Comparison of ENCODE assay signal across 8 cellular contexts in the genomic region with DNA sequence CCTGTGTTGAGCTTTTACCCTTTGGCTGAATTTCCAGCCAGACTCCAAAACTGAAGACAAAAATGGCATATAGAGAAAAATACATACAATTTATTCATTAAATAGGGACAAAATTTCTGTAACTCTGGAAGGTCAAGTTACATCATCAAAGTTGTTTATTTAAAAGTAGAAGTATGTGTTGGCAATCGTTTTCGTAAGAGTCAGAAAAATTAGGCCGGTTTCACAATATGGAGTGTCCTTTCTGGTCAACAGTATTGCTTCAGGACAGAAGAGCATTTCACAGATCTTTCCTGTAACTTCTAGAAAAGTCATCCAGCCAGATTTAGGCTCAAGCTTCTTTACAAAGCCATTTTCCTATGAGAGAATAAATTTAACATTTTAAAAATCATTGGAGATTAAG. TPM values are rescaled to one million over a fixed set of nuclear protein-coding genes. Genes with fewer than 3 reads are reported as not detected.
DNase-seq lines count a peak whose midpoint lies in the region; ATAC-seq and TF ChIP-seq lines count a peak whose summit lies in the region.
"Not testable (repeated sequence)": the region's sequence is repeated elsewhere in the genome, so short reads cannot be mapped to it uniquely, and the experiment has no call there.

No MANE protein-coding gene starts in this region.

- peaks cover 33% of the 10 kb centered on the region for H3K36me3 Mint-ChIP-seq in CD4-positive, alpha-beta T cell (ENCODE audit: low read depth)
- peaks cover 25% of the 10 kb centered on the region for H3K36me3 Mint-ChIP-seq in activated naive CD4-positive, alpha-beta T cell treated with anti-CD3 and anti-CD28 coated beads for 36 hours (ENCODE audit: low read depth)
- H3K36me3 Mint-ChIP-seq in osteocyte (ENCODE audit: unreplicated experiment) = not testable (repeated sequence)

- H3K27ac Mint-ChIP-seq in CD4-positive, alpha-beta T cell = peak overlapping the region; percentile 97
- peak overlapping the region; percentile 98 for H3K27ac Mint-ChIP-seq in activated naive CD4-positive, alpha-beta T cell treated with anti-CD3 and anti-CD28 coated beads for 36 hours
- H3K27ac Mint-ChIP-seq in osteocyte (ENCODE audit: unreplicated experiment) = peak overlapping the region; percentile 38

- not testable (repeated sequence) for H3K27me3 ChIP-seq in CD4-positive, alpha-beta T cell (ENCODE audit: control insufficient read depth, insufficient read depth, low read length); Loucy (ENCODE audit: insufficient read depth, low read length, poor library complexity, severe bottlenecking); RWPE2 (ENCODE audit: insufficient read depth, poor library complexity, severe bottlenecking); upper lobe of left lung

- not testable (repeated sequence) for TF ChIP-seq CTCF in CD4-positive, alpha-beta T cell (IDR thresholded peaks at IDR 0.05); Loucy (conservative IDR thresholded peaks at IDR 0.05; ENCODE audit: low read length); RWPE2 (IDR thresholded peaks at IDR 0.05; ENCODE audit: poor library complexity, severe bottlenecking); osteocyte (IDR thresholded peaks at IDR 0.05); upper lobe of left lung (IDR thresholded peaks at IDR 0.05)

- CTCF ChIA-PET in CD4-positive, alpha-beta T cell (lab: Charles Lee) = interaction anchor here (1.5 to 4.8 kb wide), 2 partner anchors 24 to 94 kb away, joined by 5 to 20 read pairs; no protein-coding TSS in a partner anchor
- CTCF ChIA-PET in activated naive CD4-positive, alpha-beta T cell treated with anti-CD3 and anti-CD28 coated beads for 36 hours (lab: Charles Lee) = interaction anchor here (0.6 to 2.3 kb wide), 3 partner anchors 94 to 130 kb away, joined by 4 to 9 read pairs (median 8); no protein-coding TSS in a partner anchor

- not testable (repeated sequence) for DNase-seq in CD4-positive, alpha-beta T cell; RWPE2 (ENCODE audit: low spot score); activated naive CD4-positive, alpha-beta T cell treated with anti-CD3 and anti-CD28 coated beads for 36 hours; osteocyte (ENCODE audit: extremely low spot score, unreplicated experiment)
- DNase-seq in dedifferentiated amniotic fluid mesenchymal stem cell (ENCODE audit: extremely low spot score) (peak; percentile 40), iris pigment epithelial cell (ENCODE audit: low read depth) (peak; percentile 91), upper lobe of left lung (peak in 1 of 2 donors; percentile 40)

- not testable (repeated sequence) for TF ChIP-seq POLR2A in upper lobe of left lung (IDR thresholded peaks at IDR 0.05)

- not testable (repeated sequence) for H2AFZ ChIP-seq in Loucy (ENCODE audit: low read length)

- peaks cover 24% of the 10 kb centered on the region for H3K79me2 ChIP-seq in Loucy (ENCODE audit: insufficient read depth, low read length)

- not testable (repeated sequence) for H3K36me3 ChIP-seq in Loucy (ENCODE audit: insufficient read depth, low read length); RWPE2 (ENCODE audit: low read depth); upper lobe of left lung

- H3K4me1 ChIP-seq in Loucy (ENCODE audit: insufficient read depth, low read length, poor library complexity, severe bottlenecking) (peaks cover 39% of the 10 kb centered on the region), RWPE2 (ENCODE audit: insufficient read depth, poor library complexity, severe bottlenecking) (peaks cover 21% of the 10 kb centered on the region), upper lobe of left lung (peaks cover 3 to 34% (median 26%) of the 10 kb centered on the region in 4 donors)

- not testable (repeated sequence) for H3F3A ChIP-seq in Loucy (ENCODE audit: low read depth)

- H3K9me3 ChIP-seq in CD4-positive, alpha-beta T cell (ENCODE audit: control insufficient read depth, low read length); Loucy (ENCODE audit: insufficient read depth, low read depth, low read length); RWPE2 (ENCODE audit: severe bottlenecking); upper lobe of left lung: not testable (repeated sequence)

- POLR2A ChIA-PET in CD4-positive, alpha-beta T cell (lab: Charles Lee) = interaction anchor here (0.6 to 6.6 kb wide), 2 partner anchors 12 to 24 kb away, joined by 4 to 139 read pairs; no protein-coding TSS in a partner anchor

- H3K4me1 Mint-ChIP-seq in CD4-positive, alpha-beta T cell (ENCODE audit: low read depth) = peaks cover 36% of the 10 kb centered on the region
- peaks cover 49% of the 10 kb centered on the region for H3K4me1 Mint-ChIP-seq in activated naive CD4-positive, alpha-beta T cell treated with anti-CD3 and anti-CD28 coated beads for 36 hours (ENCODE audit: low read depth)
- peaks cover 19% of the 10 kb centered on the region for H3K4me1 Mint-ChIP-seq in osteocyte (ENCODE audit: unreplicated experiment)

- 30 to 46% methylated on average over 3 of the region's 3 CpGs for WGBS in upper lobe of left lung, 2 donors

- ATAC-seq in CD4-positive, alpha-beta T cell (ENCODE audit: poor library complexity); RWPE2 (ENCODE audit: low read depth); upper lobe of left lung (ENCODE audit: low FRiP score in 2 of 2): not testable (repeated sequence)

- intact Hi-C loops in CD4-positive, alpha-beta T cell (cut with DNase I, micrococcal nuclease) = loop anchor here in 1 of 2 experiments (5.0 kb wide), 1 partner anchor 254 kb away; a partner anchor contains a TSS
- intact Hi-C loops in activated naive CD4-positive, alpha-beta T cell treated with anti-CD3 and anti-CD28 coated beads for 36 hours (cut with micrococcal nuclease) = loop anchor here (5.0 kb wide), 1 partner anchor 274 kb away; no protein-coding TSS in a partner anchor

- H3K27ac ChIP-seq in CD4-positive, alpha-beta T cell (ENCODE audit: low read depth, low read length) = not testable (repeated sequence)
- peak overlapping the region; percentile 5 for H3K27ac ChIP-seq in RWPE2 (ENCODE audit: poor library complexity, severe bottlenecking)
- H3K27ac ChIP-seq in upper lobe of left lung = peak overlapping the region; percentile 95 to 99 (median 97)

- not testable (repeated sequence) for H4K20me1 ChIP-seq in Loucy (ENCODE audit: insufficient read depth, low read length, poor library complexity, severe bottlenecking)

- H3K4me3 Mint-ChIP-seq in CD4-positive, alpha-beta T cell = peak overlapping the region; percentile 27
- H3K4me3 Mint-ChIP-seq in activated naive CD4-positive, alpha-beta T cell treated with anti-CD3 and anti-CD28 coated beads for 36 hours; osteocyte (ENCODE audit: unreplicated experiment): not testable (repeated sequence)

- peak overlapping the region; percentile 89 for H3K9ac ChIP-seq in Loucy (ENCODE audit: low read depth, low read length, poor library complexity, severe bottlenecking)

- not testable (repeated sequence) for H3K27me3 Mint-ChIP-seq in CD4-positive, alpha-beta T cell; activated naive CD4-positive, alpha-beta T cell treated with anti-CD3 and anti-CD28 coated beads for 36 hours (ENCODE audit: low read depth); osteocyte (ENCODE audit: unreplicated experiment)

- H3K4me3 ChIP-seq in Loucy (ENCODE audit: low read length, poor library complexity, severe bottlenecking); RWPE2 (ENCODE audit: severe bottlenecking); upper lobe of left lung: not testable (repeated sequence)

- H3K9me2 ChIP-seq in Loucy (replicated peaks; ENCODE audit: low read depth, low read length) = not testable (repeated sequence)

- H3K9me3 Mint-ChIP-seq in CD4-positive, alpha-beta T cell; activated naive CD4-positive, alpha-beta T cell treated with anti-CD3 and anti-CD28 coated beads for 36 hours; osteocyte (ENCODE audit: unreplicated experiment): not testable (repeated sequence)

- not testable (repeated sequence) for H3K4me2 ChIP-seq in Loucy (ENCODE audit: low read depth, low read length, poor library complexity, severe bottlenecking)

- TF ChIP-seq EP300 in upper lobe of left lung (IDR thresholded peaks at IDR 0.05) = peak in 3 of 4 donors; percentile 34 to 95 (median 50)

RNA-seq across cellular contexts. Expression of a gene that starts 2.0 kb away (rescaled TPM):
- total RNA-seq in CD4-positive, alpha-beta T cell = 1 to 10 TPM; 9.1 to 9.8 TPM
- total RNA-seq in activated naive CD4-positive, alpha-beta T cell treated with anti-CD3 and anti-CD28 coated beads for 36 hours = 10 to 100 TPM; 44.8 to 47.0 TPM
- 12.0 and 12.2 TPM in 2 replicates for total RNA-seq in osteocyte
- total RNA-seq in upper lobe of left lung = 10 to 100 TPM; 15.0 to 60.8 (median 33.8) TPM

Comparison
In these comparisons a context has a peak if more than half of its experiments do, and no peak if none do; other contexts are left out.
1. H3K27ac Mint-ChIP-seq: peak in every context shown above with its lines; median percentile 98 in activated naive CD4-positive, alpha-beta T cell treated with anti-CD3 and anti-CD28 coated beads for 36 hours; 97 in CD4-positive, alpha-beta T cell; 38 in osteocyte.